In the genomic region with DNA sequence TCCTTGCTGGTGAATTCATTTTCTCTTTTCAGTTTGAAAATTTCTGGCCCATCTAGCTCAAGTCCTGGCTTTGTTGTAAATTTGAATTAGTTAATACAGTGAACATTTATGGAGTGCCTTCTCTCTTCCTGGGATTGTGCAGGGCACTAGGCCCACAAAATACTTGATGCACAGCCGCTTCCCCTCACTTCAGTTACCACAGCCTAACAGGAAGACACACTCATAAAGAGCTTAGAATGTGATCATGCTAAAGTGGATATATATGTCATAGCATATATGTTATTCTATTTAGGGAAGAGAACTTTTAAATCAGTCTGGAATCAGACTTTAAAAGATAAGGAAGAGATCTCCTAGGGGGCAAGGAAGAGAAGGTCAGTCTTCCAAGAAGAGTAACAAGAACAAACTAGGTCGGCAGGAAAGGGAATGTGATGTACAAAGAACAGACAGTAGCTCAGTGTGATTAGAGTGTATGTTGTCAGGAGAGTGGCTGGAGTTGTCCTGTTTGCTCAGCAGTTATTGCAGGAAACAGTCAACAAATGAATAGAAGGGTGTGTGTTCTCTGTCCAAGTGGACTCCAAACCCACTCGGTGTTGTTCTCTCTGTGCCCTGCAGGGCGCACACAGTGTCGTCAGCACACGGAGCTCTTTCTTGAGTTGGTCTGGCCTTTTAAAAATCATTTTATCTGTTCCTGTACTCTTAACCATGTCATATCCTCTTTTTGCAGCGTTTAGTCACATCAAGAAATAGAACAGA, we compare ENCODE assay signal across 1 cellular context.
TF ChIP-seq lines count a peak whose summit lies in the region.

No MANE protein-coding gene starts in this region.

TF ChIP-seq in GM12878, 131 proteins besides CTCF, POLR2A, EP300 and RAD21 (continued from another document):
- TF ChIP-seq, protein P1, sequence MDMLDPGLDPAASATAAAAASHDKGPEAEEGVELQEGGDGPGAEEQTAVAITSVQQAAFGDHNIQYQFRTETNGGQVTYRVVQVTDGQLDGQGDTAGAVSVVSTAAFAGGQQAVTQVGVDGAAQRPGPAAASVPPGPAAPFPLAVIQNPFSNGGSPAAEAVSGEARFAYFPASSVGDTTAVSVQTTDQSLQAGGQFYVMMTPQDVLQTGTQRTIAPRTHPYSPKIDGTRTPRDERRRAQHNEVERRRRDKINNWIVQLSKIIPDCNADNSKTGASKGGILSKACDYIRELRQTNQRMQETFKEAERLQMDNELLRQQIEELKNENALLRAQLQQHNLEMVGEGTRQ (IDR thresholded peaks at IDR 0.05; ENCODE audit: borderline replicate concordance, low read depth, low read length) = no peak
- no peak for TF ChIP-seq CHD1 (IDR thresholded peaks at IDR 0.05; ENCODE audit: low read depth, low read length)
- TF ChIP-seq CHD2 (IDR thresholded peaks at IDR 0.05; ENCODE audit: borderline replicate concordance, low read depth, low read length) = no peak
- no peak for TF ChIP-seq MTA2 (IDR thresholded peaks at IDR 0.05; ENCODE audit: low read depth)
